ENCODE assay signal across 26 cellular contexts in genomic region chr3:13796683-13797460, GRCh38.
"Had no signal": no experiment of that assay in that cellular context is flagged by ENCODE, and none has a peak within 500 bp of the region (broad histone marks: within the 10 kb centered on the region; RNA-seq: fewer than 3 reads in every experiment).

No MANE protein-coding gene starts in this region.

- H3K36me3 Mint-ChIP-seq: activated naive CD4-positive, alpha-beta T cell treated with anti-CD3 and anti-CD28 coated beads, Interleukin-2, amount 50 U/mL, for 72 hours had no signal

- H3K4me3 ChIP-seq: cardiac muscle cell, MG63, SJSA1 had no signal

- H3K4me1 ChIP-seq: SJSA1 had no signal

- H3K4me3 Mint-ChIP-seq: activated CD8-positive, alpha-beta T cell treated with anti-CD3 and anti-CD28 coated beads, Interleukin-2, amount 10 ng/mL, durations not matched to agents 7 days and 5 days; activated naive CD8-positive, alpha-beta T cell treated with anti-CD3 and anti-CD28 coated beads, Interleukin-2, amount 50 U/mL, for 24 hours had no signal

- H3K9me3 ChIP-seq: MG63, SJSA1 had no signal

- H3K27me3 ChIP-seq: brain microvascular endothelial cell, cardiac muscle cell, MG63 had no signal

- H3K9me3 Mint-ChIP-seq: activated naive CD4-positive, alpha-beta T cell treated with anti-CD3 and anti-CD28 coated beads, Interleukin-2, amount 50 U/mL, for 72 hours; activated naive CD8-positive, alpha-beta T cell treated with anti-CD3 and anti-CD28 coated beads, Interleukin-2, amount 50 U/mL, for 24 hours had no signal

- DNase-seq: activated CD4-positive, alpha-beta T cell treated with anti-CD3 and anti-CD28 coated beads for 48 hours; activated CD4-positive, alpha-beta T cell treated with anti-CD3 and anti-CD28 coated beads, Interleukin-2, amount 50 U/mL, for 4 hours; activated CD4-positive, CD25-positive, alpha-beta regulatory T cell treated with anti-CD3 and anti-CD28 coated beads, Interleukin-2, amount 50 U/mL, for 72 hours; activated CD8-positive, alpha-beta memory T cell treated with anti-CD3 and anti-CD28 coated beads, Interleukin-2, amount 50 U/mL, for 48 hours; activated CD8-positive, alpha-beta T cell treated with anti-CD3 and anti-CD28 coated beads, Interleukin-2, amount 10 ng/mL, durations not matched to agents 7 days and 5 days; activated naive CD4-positive, alpha-beta T cell; activated naive CD8-positive, alpha-beta T cell treated with anti-CD3 and anti-CD28 coated beads, Interleukin-2, amount 50 U/mL, for 24 hours; activated T-cell treated with anti-CD3 and anti-CD28 coated beads, Interleukin-2, amount 50 U/mL, for 1 hour; amniotic stem cell; brain microvascular endothelial cell; MG63; MV-4-11; NCI-H1092 treated with DMSO at 0.1 percent for 48 hours; NCI-H1417 treated with DMSO at 0.1 percent for 48 hours; NCI-H1694; NCI-H2029; NCI-H345; NCI-H510A treated with DMSO at 0.1 percent for 48 hours; NCI-H69; PC-3; SHP77; SW 1271 had no signal

- H3K27me3 Mint-ChIP-seq: activated naive CD8-positive, alpha-beta T cell treated with anti-CD3 and anti-CD28 coated beads, Interleukin-2, amount 50 U/mL, for 24 hours had no signal

- H3K36me3 ChIP-seq: brain microvascular endothelial cell, cardiac muscle cell, MG63, SJSA1 had no signal

- ATAC-seq: activated CD8-positive, alpha-beta T cell treated with anti-CD3 and anti-CD28 coated beads, Interleukin-2, amount 10 ng/mL, durations not matched to agents 7 days and 5 days; activated naive CD4-positive, alpha-beta T cell treated with anti-CD3 and anti-CD28 coated beads, Interleukin-2, amount 50 U/mL, for 72 hours; activated naive CD8-positive, alpha-beta T cell treated with anti-CD3 and anti-CD28 coated beads, Interleukin-2, amount 50 U/mL, for 24 hours; PC-3; SK-N-SH treated with all-trans-retinoic acid at 6 μM for 48 hours had no signal

- H3K27ac ChIP-seq: brain microvascular endothelial cell, cardiac muscle cell, SJSA1 had no signal

- H3K27ac Mint-ChIP-seq: activated CD8-positive, alpha-beta T cell treated with anti-CD3 and anti-CD28 coated beads, Interleukin-2, amount 10 ng/mL, durations not matched to agents 7 days and 5 days; activated naive CD8-positive, alpha-beta T cell treated with anti-CD3 and anti-CD28 coated beads, Interleukin-2, amount 50 U/mL, for 24 hours had no signal
